ENCODE assay signal across 29 cellular contexts in the genomic region with DNA sequence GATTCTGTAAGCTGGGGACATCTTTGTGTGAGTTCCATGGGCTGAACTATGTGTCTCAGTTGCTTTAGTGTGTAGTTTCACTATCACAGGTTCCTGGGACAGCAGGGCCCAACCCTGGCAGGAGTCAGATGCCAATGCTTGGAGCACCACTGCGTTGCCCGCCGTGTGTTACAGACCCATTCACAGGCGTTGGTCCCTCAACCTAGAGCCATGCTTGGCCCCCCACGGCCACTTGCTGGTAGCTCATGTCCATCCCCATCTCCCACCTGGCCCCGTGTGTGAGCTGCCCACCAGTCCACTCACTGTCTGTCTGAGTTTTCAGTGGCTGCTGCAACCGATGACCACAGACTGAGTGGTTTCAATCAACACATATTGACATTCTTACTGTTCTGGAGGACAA.
"Had no signal": no experiment of that assay in that cellular context is flagged by ENCODE, and none has a peak within 500 bp of the region (broad histone marks: within the 10 kb centered on the region; RNA-seq: fewer than 3 reads in every experiment).

No MANE protein-coding gene starts in this region.

- H3K9me3 Mint-ChIP-seq: central memory CD8-positive, alpha-beta T cell had no signal

- ATAC-seq: activated naive CD4-positive, alpha-beta T cell treated with anti-CD3 and anti-CD28 coated beads, Interleukin-2, amount 50 U/mL, for 72 hours; activated naive CD8-positive, alpha-beta T cell treated with anti-CD3 and anti-CD28 coated beads, Interleukin-2, amount 50 U/mL, for 24 hours; activated T-cell treated with anti-CD3 and anti-CD28 coated beads, Interleukin-2, amount 50 U/mL, for 4 hours; body of pancreas; Panc1 had no signal

- H3K36me3 ChIP-seq: ascending aorta had no signal

- H3K4me3 ChIP-seq: ascending aorta, body of pancreas had no signal

- H3K27me3 Mint-ChIP-seq: activated B cell treated with CpG ODN at 0.5 μM for 24 hours; activated CD4-positive, alpha-beta memory T cell treated with anti-CD3 and anti-CD28 coated beads for 36 hours; activated CD4-positive, alpha-beta T cell treated with anti-CD3 and anti-CD28 coated beads, Interleukin-2, amount 10 ng/mL, durations not matched to agents 7 days and 5 days; activated naive CD8-positive, alpha-beta T cell treated with anti-CD3 and anti-CD28 coated beads, Interleukin-2, amount 50 U/mL, for 24 hours; central memory CD8-positive, alpha-beta T cell had no signal

- H3K27ac ChIP-seq: ascending aorta, body of pancreas, RWPE1 had no signal

- H3K36me3 Mint-ChIP-seq: activated CD4-positive, alpha-beta memory T cell treated with anti-CD3 and anti-CD28 coated beads for 36 hours had no signal

- H3K4me1 Mint-ChIP-seq: activated B cell treated with CpG ODN at 0.5 μM for 24 hours; activated CD4-positive, alpha-beta T cell treated with anti-CD3 and anti-CD28 coated beads, Interleukin-2, amount 10 ng/mL, durations not matched to agents 7 days and 5 days; activated naive CD8-positive, alpha-beta T cell treated with anti-CD3 and anti-CD28 coated beads, Interleukin-2, amount 50 U/mL, for 24 hours; central memory CD8-positive, alpha-beta T cell had no signal

- H3K27ac Mint-ChIP-seq: activated B cell treated with CpG ODN at 0.5 μM for 24 hours; activated CD4-positive, alpha-beta memory T cell treated with anti-CD3 and anti-CD28 coated beads for 36 hours; activated CD4-positive, alpha-beta T cell treated with anti-CD3 and anti-CD28 coated beads, Interleukin-2, amount 10 ng/mL, durations not matched to agents 7 days and 5 days; activated naive CD8-positive, alpha-beta T cell treated with anti-CD3 and anti-CD28 coated beads, Interleukin-2, amount 50 U/mL, for 24 hours had no signal

- H3K4me3 Mint-ChIP-seq: activated B cell treated with CpG ODN at 0.5 μM for 24 hours; activated CD4-positive, alpha-beta memory T cell treated with anti-CD3 and anti-CD28 coated beads for 36 hours; activated CD4-positive, alpha-beta T cell treated with anti-CD3 and anti-CD28 coated beads, Interleukin-2, amount 10 ng/mL, durations not matched to agents 7 days and 5 days; activated naive CD8-positive, alpha-beta T cell treated with anti-CD3 and anti-CD28 coated beads, Interleukin-2, amount 50 U/mL, for 24 hours; activated T-cell treated with anti-CD3 and anti-CD28 coated beads, Interleukin-2, amount 50 U/mL, for 4 hours; central memory CD8-positive, alpha-beta T cell had no signal

- H3K27me3 ChIP-seq: ascending aorta, body of pancreas had no signal

- H3K4me1 ChIP-seq: ascending aorta, body of pancreas had no signal

- DNase-seq: activated B cell treated with CpG ODN at 0.5 μM for 24 hours; activated CD4-positive, alpha-beta memory T cell treated with anti-CD3 and anti-CD28 coated beads for 36 hours; activated CD4-positive, alpha-beta T cell treated with anti-CD3 and anti-CD28 coated beads for 1 hour; activated CD4-positive, alpha-beta T cell treated with anti-CD3 and anti-CD28 coated beads, Interleukin-2, amount 10 ng/mL, durations not matched to agents 7 days and 5 days; activated CD8-positive, alpha-beta memory T cell treated with anti-CD3 and anti-CD28 coated beads for 24 hours; activated effector memory CD4-positive, alpha-beta T cell treated with anti-CD3 and anti-CD28 coated beads, Interleukin-2, amount 50 U/mL, for 16 hours; activated naive CD4-positive, alpha-beta T cell treated with Interleukin-2 at 50 U/mL for 16 hours; activated naive CD8-positive, alpha-beta T cell treated with anti-CD3 and anti-CD28 coated beads, Interleukin-2, amount 50 U/mL, for 24 hours; activated T-cell treated with anti-CD3 and anti-CD28 coated beads, Interleukin-2, amount 50 U/mL, for 4 hours; amniotic stem cell; KG1; NCI-H1092; NCI-H1417 treated with DMSO at 0.1 percent for 48 hours; NCI-H1694; NCI-H2029; NCI-H2107; NCI-H2171 treated with DMSO at 0.1 percent for 48 hours; NCI-H226; NCI-H526 treated with DMSO at 0.1 percent for 48 hours; OCI-M1; SHP77 treated with DMSO at 0.1 percent for 48 hours; T-helper 2 cell; T1000 had no signal
